In genomic region chr1:107501081-107501605, GRCh38 we compare ENCODE assay signal across 1 cellular context.
TF ChIP-seq lines count a peak whose summit lies in the region.

No MANE protein-coding gene starts in this region.

TF ChIP-seq in GM23338, 12 proteins besides CTCF, POLR2A, EP300 and RAD21 (continued from another document):
- TF ChIP-seq REST (IDR thresholded peaks at IDR 0.05; ENCODE audit: unreplicated experiment) (no peak), NANOG (IDR thresholded peaks at IDR 0.05; ENCODE audit: borderline replicate concordance) (no peak), JUNB (IDR thresholded peaks at IDR 0.05; ENCODE audit: unreplicated experiment) (no peak), EZH2 (IDR thresholded peaks at IDR 0.05; ENCODE audit: low read depth, unreplicated experiment) (no peak), ZNF331 (CRISPR knock-in tag; IDR thresholded peaks at IDR 0.05; ENCODE audit: low read depth) (no peak), ZNF462 (CRISPR knock-in tag; IDR thresholded peaks at IDR 0.05) (no peak), STAT1 (IDR thresholded peaks at IDR 0.05; ENCODE audit: unreplicated experiment) (no peak), ETS1 (IDR thresholded peaks at IDR 0.05) (no peak), POLR2AphosphoS5 (IDR thresholded peaks at IDR 0.05; ENCODE audit: low read depth) (no peak)
TF ChIP-seq in GM23338: peak in this region for 0.
